8 cellular contexts compared by ENCODE assay signal in the genomic region with DNA sequence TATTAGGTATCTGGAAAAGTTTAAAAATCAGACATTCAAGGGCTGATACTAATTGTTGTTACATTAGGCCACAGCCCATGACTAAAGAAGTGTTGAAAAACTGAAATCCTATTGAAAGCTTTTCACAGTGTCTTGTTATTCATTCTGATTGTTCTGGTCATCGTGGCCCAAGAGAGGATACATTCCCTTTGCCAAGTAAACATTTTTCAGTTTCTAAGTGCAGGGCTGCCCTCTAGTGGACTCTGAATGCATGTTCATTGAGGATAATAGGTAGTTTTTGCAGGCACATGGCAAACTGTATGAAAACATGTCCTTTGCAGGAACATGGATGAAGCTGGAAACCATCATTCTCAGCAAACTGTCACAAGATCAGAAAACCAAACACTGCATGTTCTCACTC.
DNase-seq lines count a peak whose midpoint lies in the region; ATAC-seq and TF ChIP-seq lines count a peak whose summit lies in the region.

No MANE protein-coding gene starts in this region.

- no peak overlapping the region for H3K27ac ChIP-seq in thoracic aorta

- no peak for ATAC-seq in thoracic aorta (ENCODE audit: insufficient number of reproducible peaks, low FRiP score, low read depth)
- ATAC-seq in HG02571 (IDR thresholded peaks at IDR 0.05; ENCODE audit: unreplicated experiment), result no peak
- no peak for ATAC-seq in HG03097 (IDR thresholded peaks at IDR 0.05; ENCODE audit: low FRiP score, unreplicated experiment)

- peak; percentile 31 for DNase-seq in activated CD4-positive, alpha-beta T cell treated with anti-CD3 and anti-CD28 coated beads for 48 hours
- no peak for DNase-seq in activated CD4-positive, alpha-beta T cell treated with anti-CD3 and anti-CD28 coated beads, Interleukin-2, amount 50 U/mL, for 4 hours
- DNase-seq in HS-27A (ENCODE audit: low read depth) (peak; percentile 56), SKM-1 treated with dmso at 0.1 percent for 144 hours (lab: John Stamatoyannopoulos, UW; ENCODE audit: unreplicated experiment) (peak; percentile 46), foreskin melanocyte (peak; percentile 49), thoracic aorta (ENCODE audit: low spot score) (no peak)

- no peaks in the 10 kb centered on the region for H3K9me3 ChIP-seq in thoracic aorta

- H3K4me3 ChIP-seq in thoracic aorta, result no peak overlapping the region

- H3K4me1 ChIP-seq in thoracic aorta (ENCODE audit: control insufficient read depth in 1 of 2, low read depth in 2 of 2), result no peaks in the 10 kb centered on the region

- no peaks in the 10 kb centered on the region for H3K36me3 ChIP-seq in thoracic aorta

- H3K27me3 ChIP-seq in thoracic aorta (replicated peaks; ENCODE audit: insufficient read depth), result no peaks in the 10 kb centered on the region

- peak; percentile 24 for TF ChIP-seq CTCF in thoracic aorta (IDR thresholded peaks at IDR 0.05)

Comparison
In these comparisons a context has a peak if more than half of its experiments do, and no peak if none do; other contexts are left out.
1. DNase-seq: peak in activated CD4-positive, alpha-beta T cell treated with anti-CD3 and anti-CD28 coated beads for 48 hours (single experiment), HS-27A (single experiment), SKM-1 treated with dmso at 0.1 percent for 144 hours (single experiment) and foreskin melanocyte (single experiment); none in activated CD4-positive, alpha-beta T cell treated with anti-CD3 and anti-CD28 coated beads, Interleukin-2, amount 50 U/mL, for 4 hours (0 of 2) and thoracic aorta (single experiment).